ENCODE assay signal across 8 cellular contexts in genomic region chr19:2289714-2290435, GRCh38. TPM values are rescaled to one million over a fixed set of nuclear protein-coding genes. Genes with fewer than 3 reads are reported as not detected.
A peak's percentile ranks its signal among the peaks of the same experiment; 100 is the strongest.
DNase-seq lines count a peak whose midpoint lies in the region; ATAC-seq and TF ChIP-seq lines count a peak whose summit lies in the region.

No MANE protein-coding gene starts in this region.

- TF ChIP-seq CTCF in C4-2B (conservative IDR thresholded peaks at IDR 0.05) (no peak), WTC11 (IDR thresholded peaks at IDR 0.05) (no peak)

- POLR2A ChIA-PET in WTC11 (lab: Charles Lee) = interaction anchor here (1.5 kb wide), 1 partner anchor 14 kb away, joined by 3 read pairs; no protein-coding TSS in a partner anchor

- peaks cover 74% of the 10 kb centered on the region for H3K27me3 Mint-ChIP-seq in WTC11 (ENCODE audit: low read depth)

- CTCF ChIA-PET in WTC11 (lab: Charles Lee) = interaction anchor here (1.0 to 2.7 kb wide), 5 partner anchors 15 to 91 kb away, joined by 3 to 10 read pairs (median 6); no protein-coding TSS in a partner anchor

- H3K9me3 Mint-ChIP-seq in WTC11 = no peaks in the 10 kb centered on the region

- H3K27ac Mint-ChIP-seq in WTC11 = no peak overlapping the region

- no peaks in the 10 kb centered on the region for H3K36me3 Mint-ChIP-seq in WTC11

- intact Hi-C loops in posterior vena cava (cut with DNase I) = no loop called here

- no peak for DNase-seq in WTC11 (ENCODE audit: low spot score)
- DNase-seq in posterior vena cava (ENCODE audit: low spot score) = peak; percentile 88
- no peak for DNase-seq in NCI-H2196 (lab: John Stamatoyannopoulos, UW; ENCODE audit: unreplicated experiment)
- no peak for DNase-seq in SW 1271 (lab: John Stamatoyannopoulos, UW)
- no peak for DNase-seq in NCI-H524 treated with DMSO at 0.1 percent for 48 hours (lab: John Stamatoyannopoulos, UW)

- H3K4me3 Mint-ChIP-seq in WTC11 = peak overlapping the region; percentile 63

- H3K4me1 Mint-ChIP-seq in WTC11 = peaks cover 9% of the 10 kb centered on the region; the same call in 1 of the 2 replicates

- ATAC-seq in HG02678 (IDR thresholded peaks at IDR 0.05; ENCODE audit: unreplicated experiment) (peak; percentile 37), WTC11 (no peak), esophagus mucosa (peak; percentile 36)

- H3K27ac ChIP-seq in C4-2B = peak overlapping the region; percentile 24

TF ChIP-seq in WTC11, 78 proteins besides CTCF, POLR2A, EP300 and RAD21:
- TF ChIP-seq RELA (CRISPR knock-in tag; IDR thresholded peaks at IDR 0.05; ENCODE audit: borderline replicate concordance) = no peak
- no peak for TF ChIP-seq ZNF512 (CRISPR knock-in tag; IDR thresholded peaks at IDR 0.05; ENCODE audit: borderline replicate concordance)
- TF ChIP-seq ZNF425 (CRISPR knock-in tag; conservative IDR thresholded peaks at IDR 0.05) = no peak
- TF ChIP-seq MAX (CRISPR knock-in tag; IDR thresholded peaks at IDR 0.05) = 0 out of 2 replicates have a peak, but pooled peaks have one; percentile 26
- TF ChIP-seq AR (CRISPR knock-in tag; IDR thresholded peaks at IDR 0.05) = no peak
- TF ChIP-seq E2F5 (CRISPR knock-in tag; IDR thresholded peaks at IDR 0.05) = no peak
- TF ChIP-seq NR3C1 (CRISPR knock-in tag; conservative IDR thresholded peaks at IDR 0.05; ENCODE audit: low read depth) = no peak
- TF ChIP-seq ZBTB43 (CRISPR knock-in tag; IDR thresholded peaks at IDR 0.05) = no peak
TF ChIP-seq in WTC11: peak in this region for 1.

RNA-seq across cellular contexts. Expression of gene PEAK3, which starts 7.9 kb away (rescaled TPM):
- not detected in 3 replicates for total RNA-seq in WTC11 (2021)
- total RNA-seq in esophagus mucosa = 0.08 TPM
- total RNA-seq in posterior vena cava = 1 to 10 TPM in 1 of 2 donors, under 1 TPM in 1; 0.90 to 2.0 TPM

RNA-seq across cellular contexts. Expression of gene LINGO3, which starts 18.1 kb away (rescaled TPM):
- total RNA-seq in WTC11 (2021) = 2.0 to 2.9 TPM (median 2.8 TPM) in 3 replicates
- not detected for total RNA-seq in esophagus mucosa
- total RNA-seq in posterior vena cava = under 1 TPM in 1 of 2 donors, not detected in 1; 0.10 TPM

RNA-seq across cellular contexts. Expression of gene JSRP1, which starts 33.7 kb away (rescaled TPM):
- total RNA-seq in WTC11 (2021) (0.33 to 1.4 TPM (median 0.73 TPM) in 3 replicates), esophagus mucosa (not detected), posterior vena cava (not detected)

RNA-seq across cellular contexts. Expression of gene LSM7, which starts 38.5 kb away (rescaled TPM):
- total RNA-seq in WTC11 (2021) (245 to 250 TPM (median 248 TPM) in 3 replicates), esophagus mucosa (98.9 TPM), posterior vena cava (10 to 100 TPM; 46.2 to 50.5 TPM)

RNA-seq across cellular contexts. Expression of gene SPPL2B, which starts 38.6 kb away (rescaled TPM):
- total RNA-seq in WTC11 (2021) = 94.6 to 117 TPM (median 95.8 TPM) in 3 replicates
- 18.8 TPM for total RNA-seq in esophagus mucosa
- total RNA-seq in posterior vena cava = 10 to 100 TPM; 20.7 to 36.9 TPM
